In genomic region chr10:122387572-122387971, GRCh38 we compare ENCODE assay signal across 14 cellular contexts. TPM values are rescaled to one million over a fixed set of nuclear protein-coding genes. Genes with fewer than 3 reads are reported as not detected.
DNase-seq lines count a peak whose midpoint lies in the region; ATAC-seq and TF ChIP-seq lines count a peak whose summit lies in the region.
"Had no signal": no experiment of that assay in that cellular context is flagged by ENCODE, and none has a peak within 500 bp of the region (broad histone marks: within the 10 kb centered on the region; RNA-seq: fewer than 3 reads in every experiment).

No MANE protein-coding gene starts in this region.

- intact Hi-C loops in gastrocnemius medialis (cut with DNase I; ENCODE audit: low total_unique reads): no loop called here

- peaks cover 42% of the 10 kb centered on the region for H3K36me3 Mint-ChIP-seq in stimulated activated naive CD8-positive, alpha-beta T cell treated with anti-CD3 and anti-CD28 coated beads, Interleukin-15, Interleukin-2, amounts not matched to agents 100 ng/mL and 50 ng/mL, for 24 hours (ENCODE audit: low read depth)
- H3K36me3 Mint-ChIP-seq in immature natural killer cell: peaks cover 5 to 17% (median 16%) of the 10 kb centered on the region in 3 donors

- no peaks in the 10 kb centered on the region for H3K9me3 Mint-ChIP-seq in stimulated activated naive CD8-positive, alpha-beta T cell treated with anti-CD3 and anti-CD28 coated beads, Interleukin-15, Interleukin-2, amounts not matched to agents 100 ng/mL and 50 ng/mL, for 24 hours
- peaks cover 0 to 4% of the 10 kb centered on the region in 2 donors for H3K9me3 Mint-ChIP-seq in stimulated activated naive CD8-positive, alpha-beta T cell treated with anti-CD3 and anti-CD28 coated beads, Interleukin-15, amount 100 ng/mL, for 72 hours
- H3K9me3 Mint-ChIP-seq in immature natural killer cell: no peaks in the 10 kb centered on the region
- H3K9me3 Mint-ChIP-seq: CD4-positive, alpha-beta T cell; HFFc6 had no signal

- TF ChIP-seq CTCF in gastrocnemius medialis (IDR thresholded peaks at IDR 0.05 in 4 of 5, conservative IDR thresholded peaks at IDR 0.05 in 1 of 5) (no peak), smooth muscle cell (IDR thresholded peaks at IDR 0.05; ENCODE audit: borderline replicate concordance, insufficient read depth, poor library complexity, severe bottlenecking) (no peak)

- no peak for TF ChIP-seq POLR2A in gastrocnemius medialis (IDR thresholded peaks at IDR 0.05)

- H3K9me3 ChIP-seq in gastrocnemius medialis (no peaks in the 10 kb centered on the region), smooth muscle cell (replicated peaks; ENCODE audit: low read depth) (no peaks in the 10 kb centered on the region)

- no peak overlapping the region for H3K4me2 ChIP-seq in smooth muscle cell

- H3K27ac ChIP-seq in gastrocnemius medialis (peak overlapping the region; percentile 3 to 60 (median 30)), smooth muscle cell (ENCODE audit: low read depth) (no peak overlapping the region)
- H3K27ac ChIP-seq: HL-60 had no signal

- H3K4me1 ChIP-seq in gastrocnemius medialis (peaks cover 47 to 56% of the 10 kb centered on the region in 2 donors), smooth muscle cell (ENCODE audit: low read depth) (no peaks in the 10 kb centered on the region)

- H2AFZ ChIP-seq in smooth muscle cell (ENCODE audit: low read depth): no peak overlapping the region

- H3K79me2 ChIP-seq in smooth muscle cell (ENCODE audit: low read depth): peaks cover 64% of the 10 kb centered on the region

- H3K27me3 Mint-ChIP-seq in stimulated activated naive CD8-positive, alpha-beta T cell treated with anti-CD3 and anti-CD28 coated beads, Interleukin-15, Interleukin-2, amounts not matched to agents 100 ng/mL and 50 ng/mL, for 24 hours: no peaks in the 10 kb centered on the region
- H3K27me3 Mint-ChIP-seq in stimulated activated naive CD8-positive, alpha-beta T cell treated with anti-CD3 and anti-CD28 coated beads, Interleukin-15, amount 100 ng/mL, for 72 hours: no peaks in the 10 kb centered on the region
- H3K27me3 Mint-ChIP-seq in immature natural killer cell (ENCODE audit: low read depth in 3 of 3): peaks cover 0 to 1% (median 0%) of the 10 kb centered on the region in 3 donors
- H3K27me3 Mint-ChIP-seq: B cell; CD4-positive, alpha-beta T cell had no signal

- H3K27ac Mint-ChIP-seq in stimulated activated naive CD8-positive, alpha-beta T cell treated with anti-CD3 and anti-CD28 coated beads, Interleukin-15, Interleukin-2, amounts not matched to agents 100 ng/mL and 50 ng/mL, for 24 hours: peak overlapping the region; percentile 72
- H3K27ac Mint-ChIP-seq in stimulated activated naive CD8-positive, alpha-beta T cell treated with anti-CD3 and anti-CD28 coated beads, Interleukin-15, amount 100 ng/mL, for 72 hours: no peak overlapping the region
- H3K27ac Mint-ChIP-seq in immature natural killer cell: no peak overlapping the region
- H3K27ac Mint-ChIP-seq: B cell; CD4-positive, alpha-beta T cell; HFFc6 had no signal

- no peaks in the 10 kb centered on the region for H3K36me3 ChIP-seq in gastrocnemius medialis
- H3K36me3 ChIP-seq in smooth muscle cell (ENCODE audit: low read depth): no peaks in the 10 kb centered on the region

- no peak overlapping the region for H3K4me3 ChIP-seq in gastrocnemius medialis
- H3K4me3 ChIP-seq in smooth muscle cell: no peak overlapping the region

- H3K4me1 Mint-ChIP-seq in stimulated activated naive CD8-positive, alpha-beta T cell treated with anti-CD3 and anti-CD28 coated beads, Interleukin-15, Interleukin-2, amounts not matched to agents 100 ng/mL and 50 ng/mL, for 24 hours (ENCODE audit: low read depth): peaks cover 65% of the 10 kb centered on the region
- peaks cover 47% of the 10 kb centered on the region for H3K4me1 Mint-ChIP-seq in stimulated activated naive CD8-positive, alpha-beta T cell treated with anti-CD3 and anti-CD28 coated beads, Interleukin-15, amount 100 ng/mL, for 72 hours
- peaks cover 69 to 90% of the 10 kb centered on the region in 2 donors for H3K4me1 Mint-ChIP-seq in immature natural killer cell

- H3K4me3 Mint-ChIP-seq in stimulated activated naive CD8-positive, alpha-beta T cell treated with anti-CD3 and anti-CD28 coated beads, Interleukin-15, Interleukin-2, amounts not matched to agents 100 ng/mL and 50 ng/mL, for 24 hours: no peak overlapping the region
- no peak overlapping the region for H3K4me3 Mint-ChIP-seq in stimulated activated naive CD8-positive, alpha-beta T cell treated with anti-CD3 and anti-CD28 coated beads, Interleukin-15, amount 100 ng/mL, for 72 hours
- H3K4me3 Mint-ChIP-seq in immature natural killer cell: peak overlapping the region in 3 of 5 donors; percentile 30 to 55 (median 51)
- H3K4me3 Mint-ChIP-seq: B cell; CD4-positive, alpha-beta T cell; HFFc6 had no signal

- H3F3A ChIP-seq in smooth muscle cell (ENCODE audit: low read depth): no peaks in the 10 kb centered on the region

- no peaks in the 10 kb centered on the region for H3K27me3 ChIP-seq in gastrocnemius medialis
- H3K27me3 ChIP-seq in smooth muscle cell (ENCODE audit: low read depth): no peaks in the 10 kb centered on the region

- no peak for ATAC-seq in stimulated activated naive CD8-positive, alpha-beta T cell treated with anti-CD3 and anti-CD28 coated beads, Interleukin-15, amount 100 ng/mL, for 72 hours
- ATAC-seq in gastrocnemius medialis (peak; percentile 79 to 93), HG02642 (IDR thresholded peaks at IDR 0.05; ENCODE audit: poor library complexity, unreplicated experiment) (no peak)

- peaks cover 51% of the 10 kb centered on the region for H4K20me1 ChIP-seq in smooth muscle cell (ENCODE audit: low read depth)

- no peak for DNase-seq in stimulated activated naive CD8-positive, alpha-beta T cell treated with anti-CD3 and anti-CD28 coated beads, Interleukin-15, amount 100 ng/mL, for 72 hours
- DNase-seq in immature natural killer cell (no peak), gastrocnemius medialis (peak; percentile 22 to 73), NCI-H748 treated with DMSO at 0.1 percent for 48 hours (lab: John Stamatoyannopoulos, UW) (no peak), smooth muscle cell (lab: John Stamatoyannopoulos, UW; ENCODE audit: unreplicated experiment) (no peak)
- DNase-seq: C1 segment of cervical spinal cord; Calu3; CD4-positive, alpha-beta T cell; DMS 273 treated with DMSO at 0.1 percent for 48 hours; HFFc6 had no signal

- in situ Hi-C loops in gastrocnemius medialis (cut with MboI; ENCODE audit: low sequenced_read_pairs in 4 of 4): no loop called here

- no peak overlapping the region for H3K9ac ChIP-seq in smooth muscle cell (ENCODE audit: low read depth)

- WGBS in smooth muscle cell (ENCODE audit: low lambda C conversion rate): 100% methylated on average over 2 of the region's 2 CpGs

RNA-seq across cellular contexts. Expression of gene PLEKHA1, which starts 13.1 kb away (rescaled TPM):
- polyA plus RNA-seq in immature natural killer cell: 100 to 1,000 TPM; 134 to 142 (median 140) TPM
- total RNA-seq in gastrocnemius medialis: 10 to 100 TPM; 33.7 to 54.0 (median 37.8) TPM
- total RNA-seq in smooth muscle cell: 22.7 and 25.6 TPM in 2 replicates
- 24.6 and 25.3 TPM in 2 replicates for polyA plus RNA-seq in smooth muscle cell

Comparison
In these comparisons a context has a peak if more than half of its experiments do, and no peak if none do; other contexts are left out.
1. H3K4me3 Mint-ChIP-seq: peak in immature natural killer cell (3 of 5); none in stimulated activated naive CD8-positive, alpha-beta T cell treated with anti-CD3 and anti-CD28 coated beads, Interleukin-15, Interleukin-2, amounts not matched to agents 100 ng/mL and 50 ng/mL, for 24 hours (single experiment) and stimulated activated naive CD8-positive, alpha-beta T cell treated with anti-CD3 and anti-CD28 coated beads, Interleukin-15, amount 100 ng/mL, for 72 hours (0 of 2).
2. ATAC-seq: peak in gastrocnemius medialis (2 of 2); none in stimulated activated naive CD8-positive, alpha-beta T cell treated with anti-CD3 and anti-CD28 coated beads, Interleukin-15, amount 100 ng/mL, for 72 hours (single experiment) and HG02642 (single experiment).
3. DNase-seq: peak in gastrocnemius medialis (2 of 2); none in stimulated activated naive CD8-positive, alpha-beta T cell treated with anti-CD3 and anti-CD28 coated beads, Interleukin-15, amount 100 ng/mL, for 72 hours (0 of 2), immature natural killer cell (0 of 3), NCI-H748 treated with DMSO at 0.1 percent for 48 hours (single experiment) and smooth muscle cell (single experiment).